1 cellular context compared by ENCODE assay signal in the genomic region with DNA sequence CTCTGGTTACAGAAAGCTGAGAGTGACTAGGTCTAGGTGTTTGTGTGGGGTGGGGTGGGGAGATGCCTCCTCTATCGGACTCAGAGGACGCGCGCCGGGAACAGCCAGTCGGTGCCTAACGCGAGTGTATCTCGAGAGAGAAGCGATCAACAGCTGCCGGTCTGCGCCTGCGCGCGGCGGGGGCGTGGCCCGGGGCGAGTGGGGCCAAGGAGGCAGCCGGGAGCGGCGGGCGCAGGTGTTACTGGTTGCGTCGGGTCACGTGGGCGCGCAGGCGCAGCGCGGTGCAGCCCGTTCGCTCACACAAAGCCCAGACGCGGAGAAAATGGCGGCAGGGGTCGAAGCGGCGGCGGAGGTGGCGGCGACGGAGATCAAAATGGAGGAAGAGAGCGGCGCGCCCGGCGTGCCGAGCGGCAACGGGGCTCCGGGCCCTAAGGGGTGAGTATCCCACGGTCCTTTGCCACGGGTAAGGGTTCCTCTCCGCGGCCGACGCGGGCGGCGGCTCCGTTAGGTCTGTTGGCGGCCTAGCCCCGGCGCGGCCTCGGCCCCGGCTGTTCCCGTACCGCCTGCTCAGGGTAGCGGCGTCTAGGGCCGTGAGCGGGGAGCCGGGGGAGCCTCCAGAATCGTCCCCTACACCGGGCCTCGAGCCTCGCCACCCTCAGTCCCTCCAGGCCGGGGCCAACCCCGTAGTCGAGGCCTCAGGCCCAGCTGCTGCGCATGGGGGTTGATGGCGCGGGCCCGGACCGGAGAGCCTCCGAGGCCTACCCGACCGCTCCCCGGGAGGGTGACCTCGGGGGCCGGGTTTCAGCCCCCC.
TF ChIP-seq lines count a peak whose summit lies in the region.

TSS of gene HNRNPM (plus strand) at position 299 of the 811 bp plus-strand sequence. CDS start at position 323, 24 bp downstream.

TF ChIP-seq in HEK293, 187 proteins besides CTCF, POLR2A, EP300 and RAD21 (continued from another document and continues in another):
- TF ChIP-seq, protein P1, sequence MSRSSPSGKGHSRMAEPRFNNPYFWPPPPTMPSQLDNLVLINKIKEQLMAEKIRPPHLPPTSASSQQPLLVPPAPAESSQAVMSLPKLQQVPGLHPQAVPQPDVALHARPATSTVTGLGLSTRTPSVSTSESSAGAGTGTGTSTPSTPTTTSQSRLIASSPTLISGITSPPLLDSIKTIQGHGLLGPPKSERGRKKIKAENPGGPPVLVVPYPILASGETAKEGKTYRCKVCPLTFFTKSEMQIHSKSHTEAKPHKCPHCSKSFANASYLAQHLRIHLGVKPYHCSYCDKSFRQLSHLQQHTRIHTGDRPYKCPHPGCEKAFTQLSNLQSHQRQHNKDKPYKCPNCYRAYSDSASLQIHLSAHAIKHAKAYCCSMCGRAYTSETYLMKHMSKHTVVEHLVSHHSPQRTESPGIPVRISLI (tag by site-specific recombination; IDR thresholded peaks at IDR 0.05), result no peak
- TF ChIP-seq ZNF324 (tag by site-specific recombination; IDR thresholded peaks at IDR 0.05), result peak; percentile 71; the same call in 1 of the 2 replicates
- TF ChIP-seq EGR2 (tag by site-specific recombination; IDR thresholded peaks at IDR 0.05; ENCODE audit: low read depth), result no peak
- no peak for TF ChIP-seq GLI2 (tag by site-specific recombination; IDR thresholded peaks at IDR 0.05; ENCODE audit: borderline replicate concordance, low read depth)
- 0 out of 2 replicates have a peak, but pooled peaks have one; percentile 9 for TF ChIP-seq ZSCAN4 (tag by site-specific recombination; IDR thresholded peaks at IDR 0.05)
- no peak; the same call in 1 of the 2 replicates for TF ChIP-seq ZNF660 (tag by site-specific recombination; IDR thresholded peaks at IDR 0.05)
- TF ChIP-seq ZNF704 (tag by site-specific recombination; IDR thresholded peaks at IDR 0.05), result peak; percentile 3; the same call in 1 of the 2 replicates
- TF ChIP-seq ZNF423 (tag by site-specific recombination; IDR thresholded peaks at IDR 0.05), result no peak
- TF ChIP-seq REPIN1 (tag by site-specific recombination; IDR thresholded peaks at IDR 0.05; ENCODE audit: low read depth), result no peak
- TF ChIP-seq, protein P2, sequence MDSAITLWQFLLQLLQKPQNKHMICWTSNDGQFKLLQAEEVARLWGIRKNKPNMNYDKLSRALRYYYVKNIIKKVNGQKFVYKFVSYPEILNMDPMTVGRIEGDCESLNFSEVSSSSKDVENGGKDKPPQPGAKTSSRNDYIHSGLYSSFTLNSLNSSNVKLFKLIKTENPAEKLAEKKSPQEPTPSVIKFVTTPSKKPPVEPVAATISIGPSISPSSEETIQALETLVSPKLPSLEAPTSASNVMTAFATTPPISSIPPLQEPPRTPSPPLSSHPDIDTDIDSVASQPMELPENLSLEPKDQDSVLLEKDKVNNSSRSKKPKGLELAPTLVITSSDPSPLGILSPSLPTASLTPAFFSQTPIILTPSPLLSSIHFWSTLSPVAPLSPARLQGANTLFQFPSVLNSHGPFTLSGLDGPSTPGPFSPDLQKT (IDR thresholded peaks at IDR 0.05; ENCODE audit: borderline replicate concordance, low read depth, low read length), result no peak
- TF ChIP-seq GFI1B (tag by site-specific recombination; IDR thresholded peaks at IDR 0.05), result no peak
- no peak for TF ChIP-seq ZNF677 (tag by site-specific recombination; IDR thresholded peaks at IDR 0.05)
- no peak; the same call in 1 of the 2 replicates for TF ChIP-seq ZNF394 (tag by site-specific recombination; IDR thresholded peaks at IDR 0.05; ENCODE audit: borderline replicate concordance)
- 0 out of 2 replicates have a peak, but pooled peaks have one; percentile 38 for TF ChIP-seq GLIS2 (tag by site-specific recombination; IDR thresholded peaks at IDR 0.05)
- no peak for TF ChIP-seq ZNF555 (tag by site-specific recombination; conservative IDR thresholded peaks at IDR 0.05)
- peak; percentile 26; the same call in 1 of the 2 replicates for TF ChIP-seq ZBTB20 (tag by site-specific recombination; IDR thresholded peaks at IDR 0.05)
- no peak for TF ChIP-seq GLIS1 (tag by site-specific recombination; IDR thresholded peaks at IDR 0.05)
- TF ChIP-seq ZXDB (tag by site-specific recombination; IDR thresholded peaks at IDR 0.05), result peak; percentile 74
- TF ChIP-seq ZNF266 (tag by site-specific recombination; IDR thresholded peaks at IDR 0.05; ENCODE audit: low read depth), result 0 out of 2 replicates have a peak, but pooled peaks have one; percentile 4
- TF ChIP-seq ZBTB48 (tag by site-specific recombination; IDR thresholded peaks at IDR 0.05), result no peak
- no peak; the same call in 1 of the 2 replicates for TF ChIP-seq ZNF600 (tag by site-specific recombination; IDR thresholded peaks at IDR 0.05)
- TF ChIP-seq ZBTB11 (tag by site-specific recombination; conservative IDR thresholded peaks at IDR 0.05; ENCODE audit: low read depth), result peak; percentile 23; the same call in 1 of the 2 replicates
- no peak for TF ChIP-seq KLF7 (tag by site-specific recombination; IDR thresholded peaks at IDR 0.05; ENCODE audit: borderline replicate concordance)
- TF ChIP-seq ZNF629 (tag by site-specific recombination; IDR thresholded peaks at IDR 0.05), result no peak
- TF ChIP-seq ZNF549 (tag by site-specific recombination; IDR thresholded peaks at IDR 0.05), result no peak
- peak; percentile 81; the same call in 1 of the 2 replicates for TF ChIP-seq ZNF76 (tag by site-specific recombination; IDR thresholded peaks at IDR 0.05; ENCODE audit: borderline replicate concordance, low read depth)
- no peak for TF ChIP-seq ZNF624 (tag by site-specific recombination; IDR thresholded peaks at IDR 0.05)
- peak; percentile 65 for TF ChIP-seq ZNF335 (tag by site-specific recombination; conservative IDR thresholded peaks at IDR 0.05)
- 0 out of 2 replicates have a peak, but pooled peaks have one; percentile 20 for TF ChIP-seq ZNF146 (tag by site-specific recombination; IDR thresholded peaks at IDR 0.05)
- peak; percentile 97 for TF ChIP-seq ZNF341 (tag by site-specific recombination; IDR thresholded peaks at IDR 0.05; ENCODE audit: low read depth)
- TF ChIP-seq KLF9 (tag by site-specific recombination; IDR thresholded peaks at IDR 0.05; ENCODE audit: low read depth), result peak; percentile 94
- TF ChIP-seq ZNF121 (tag by site-specific recombination; IDR thresholded peaks at IDR 0.05), result no peak
- no peak for TF ChIP-seq ZNF585B (tag by site-specific recombination; IDR thresholded peaks at IDR 0.05)
- no peak for TF ChIP-seq ZNF791 (tag by site-specific recombination; IDR thresholded peaks at IDR 0.05)
- TF ChIP-seq REST (tag by site-specific recombination; IDR thresholded peaks at IDR 0.05), result peak; percentile 46
- peak; percentile 83 for TF ChIP-seq ZNF692 (tag by site-specific recombination; IDR thresholded peaks at IDR 0.05)
- no peak; the same call in 1 of the 2 replicates for TF ChIP-seq ZNF785 (tag by site-specific recombination; IDR thresholded peaks at IDR 0.05)
- TF ChIP-seq ZBTB21 (tag by site-specific recombination; IDR thresholded peaks at IDR 0.05), result no peak; the same call in 1 of the 2 replicates
- no peak for TF ChIP-seq ZSCAN16 (tag by site-specific recombination; IDR thresholded peaks at IDR 0.05)
- no peak for TF ChIP-seq MEIS1 (CRISPR knock-in tag; IDR thresholded peaks at IDR 0.05; ENCODE audit: borderline replicate concordance)
- TF ChIP-seq ZNF274 (IDR thresholded peaks at IDR 0.05; ENCODE audit: low read length), result no peak
- TF ChIP-seq ZNF274 (tag by site-specific recombination; IDR thresholded peaks at IDR 0.05; ENCODE audit: borderline replicate concordance), result no peak
- TF ChIP-seq ZSCAN23 (tag by site-specific recombination; IDR thresholded peaks at IDR 0.05), result 0 out of 2 replicates have a peak, but pooled peaks have one; percentile 12
- no peak for TF ChIP-seq SETDB1 (IDR thresholded peaks at IDR 0.05; ENCODE audit: insufficient read length, low read length)
- no peak for TF ChIP-seq ZNF544 (tag by site-specific recombination; IDR thresholded peaks at IDR 0.05)
- no peak for TF ChIP-seq ZNF202 (tag by site-specific recombination; IDR thresholded peaks at IDR 0.05; ENCODE audit: borderline replicate concordance)
- TF ChIP-seq SP3 (tag by site-specific recombination; IDR thresholded peaks at IDR 0.05), result peak; percentile 52
- TF ChIP-seq ZNF248 (tag by site-specific recombination; IDR thresholded peaks at IDR 0.05), result no peak
